In genomic region chr5:154837009-154837881, GRCh38 we compare ENCODE assay signal across 17 cellular contexts. TPM values are rescaled to one million over a fixed set of nuclear protein-coding genes. Genes with fewer than 3 reads are reported as not detected.
DNase-seq lines count a peak whose midpoint lies in the region; ATAC-seq and TF ChIP-seq lines count a peak whose summit lies in the region.
"Had no signal": no experiment of that assay in that cellular context is flagged by ENCODE, and none has a peak within 500 bp of the region (broad histone marks: within the 10 kb centered on the region; RNA-seq: fewer than 3 reads in every experiment).

No MANE protein-coding gene starts in this region.

- BruUV-seq in MCF 10A (replicated peaks; lab: Mats Ljungman, UMichigan) = no TSS peak

- no peaks in the 10 kb centered on the region for H3K27me3 Mint-ChIP-seq in MCF 10A (ENCODE audit: insufficient read depth, unreplicated experiment)
- no peaks in the 10 kb centered on the region for H3K27me3 Mint-ChIP-seq in progenitor cell of endocrine pancreas
- H3K27me3 Mint-ChIP-seq in activated T-helper 1 cell treated with anti-CD3 and anti-CD28 coated beads, Interleukin-12 subunit alpha, Interleukin-12 subunit beta, Interleukin-2, Interleukin-4 antibody, amounts not matched to agents 30 ng/mL and 10 ng/mL and 1 ng/mL, durations not matched to agents 14 hours and 24 hours and 36 hours (ENCODE audit: insufficient read depth) = no peaks in the 10 kb centered on the region
- H3K27me3 Mint-ChIP-seq in activated CD8-positive, alpha-beta T cell treated with anti-CD3 and anti-CD28 coated beads for 36 hours = no peaks in the 10 kb centered on the region
- H3K27me3 Mint-ChIP-seq: CD8-positive, alpha-beta memory T cell had no signal

- POLR2A ChIA-PET in MCF 10A (lab: Yijun Ruan, JAX) = interaction anchor here (0.6 to 3.8 kb wide), 5 partner anchors 12 to 70 kb away, joined by 3 to 37 read pairs (median 3); partner anchors contain the start of genes CNOT8 and FAXDC2
- POLR2A ChIA-PET in activated CD8-positive, alpha-beta T cell treated with anti-CD3 and anti-CD28 coated beads for 36 hours (lab: Charles Lee) = no interaction called here

- H3K4me3 ChIP-seq in breast epithelium (no peak overlapping the region), liver (ENCODE audit: low read depth in 1 of 3, low read length in 3 of 3) (no peak overlapping the region)
- H3K4me3 ChIP-seq: BLaER1, GM12878 had no signal

- H3K4me1 ChIP-seq in breast epithelium (no peaks in the 10 kb centered on the region), liver (ENCODE audit: control insufficient read depth in 4 of 4, insufficient read depth in 4 of 4, low read length in 3 of 4) (peaks cover 16 to 34% (median 21%) of the 10 kb centered on the region in 4 donors)

- H3K27me3 ChIP-seq in breast epithelium (no peaks in the 10 kb centered on the region), liver (ENCODE audit: control insufficient read depth in 4 of 4, insufficient read depth in 4 of 4, low read length in 3 of 4) (no peaks in the 10 kb centered on the region)
- H3K27me3 ChIP-seq: BLaER1 had no signal

- H3K9ac ChIP-seq in liver (ENCODE audit: low read depth in 1 of 2, low read length in 2 of 2) = peak overlapping the region in 1 of 2 donors; percentile 27
- H3K9ac ChIP-seq: BLaER1 had no signal

- WGBS in liver = 39% methylated on average over 6 of the region's 6 CpGs

- CTCF ChIA-PET in MCF 10A (lab: Yijun Ruan, JAX) = interaction anchor here (0.5 to 1.4 kb wide), 4 partner anchors 8 to 317 kb away, joined by 3 to 4 read pairs (median 3); no protein-coding TSS in a partner anchor
- CTCF ChIA-PET in activated CD8-positive, alpha-beta T cell treated with anti-CD3 and anti-CD28 coated beads for 36 hours (lab: Charles Lee) = interaction anchor here (1.4 kb wide), 1 partner anchor 19 kb away, joined by 3 read pairs; no protein-coding TSS in a partner anchor

- intact Hi-C loops in MCF 10A (cut with micrococcal nuclease) (no loop called here), breast epithelium (cut with DNase I; ENCODE audit: low total_unique reads) (no loop called here)
- intact Hi-C loops in activated T-helper 1 cell treated with anti-CD3 and anti-CD28 coated beads, Interleukin-12 subunit alpha, Interleukin-12 subunit beta, Interleukin-2, Interleukin-4 antibody, amounts not matched to agents 30 ng/mL and 10 ng/mL and 1 ng/mL, durations not matched to agents 14 hours and 24 hours and 36 hours (cut with micrococcal nuclease) = no loop called here
- intact Hi-C loops in activated CD8-positive, alpha-beta T cell treated with anti-CD3 and anti-CD28 coated beads for 36 hours (cut with micrococcal nuclease) = no loop called here

- no peak for TF ChIP-seq CTCF in MCF 10A (IDR thresholded peaks at IDR 0.05; ENCODE audit: unreplicated experiment)
- TF ChIP-seq CTCF in breast epithelium (IDR thresholded peaks at IDR 0.05) = no peak
- TF ChIP-seq CTCF in liver (IDR thresholded peaks at IDR 0.05; ENCODE audit: low read depth, low read length, missing input control) = no peak
- TF ChIP-seq CTCF in progenitor cell of endocrine pancreas (IDR thresholded peaks at IDR 0.05; ENCODE audit: unreplicated experiment) = no peak
- TF ChIP-seq CTCF in activated CD8-positive, alpha-beta T cell treated with anti-CD3 and anti-CD28 coated beads for 36 hours (IDR thresholded peaks at IDR 0.05) = no peak

- TF ChIP-seq RAD21 in liver (IDR thresholded peaks at IDR 0.05) = no peak

- ATAC-seq in GM19035 (IDR thresholded peaks at IDR 0.05; ENCODE audit: unreplicated experiment) = no peak
- ATAC-seq in activated CD8-positive, alpha-beta T cell treated with anti-CD3 and anti-CD28 coated beads for 36 hours = no peak
- ATAC-seq: GM12878, PC-3 had no signal

- DNase-seq in MCF 10A (ENCODE audit: unreplicated experiment) (no peak), breast epithelium (ENCODE audit: low spot score in 2 of 2) (no peak), progenitor cell of endocrine pancreas (ENCODE audit: low spot score, unreplicated experiment) (no peak), dermis blood vessel endothelial cell (no peak)
- no peak for DNase-seq in activated T-helper 1 cell treated with anti-CD3 and anti-CD28 coated beads, Interleukin-12 subunit alpha, Interleukin-12 subunit beta, Interleukin-2, Interleukin-4 antibody, amounts not matched to agents 30 ng/mL and 10 ng/mL and 1 ng/mL, durations not matched to agents 14 hours and 24 hours and 36 hours (ENCODE audit: low spot score)
- no peak for DNase-seq in activated CD8-positive, alpha-beta T cell treated with anti-CD3 and anti-CD28 coated beads for 36 hours
- DNase-seq: CD8-positive, alpha-beta memory T cell; GDM1; MM.1S; NCI-H1092 treated with DMSO at 0.1 percent for 48 hours; NCI-H2081 treated with DMSO at 0.1 percent for 48 hours; NCI-H510A; PC-3 had no signal

- H3K27ac ChIP-seq in breast epithelium (no peak overlapping the region), liver (ENCODE audit: low read depth in 1 of 2, low read length in 2 of 2) (peak overlapping the region; percentile 32 to 54)
- H3K27ac ChIP-seq: BLaER1 had no signal

- no peaks in the 10 kb centered on the region for H3K9me3 ChIP-seq in breast epithelium
- H3K9me3 ChIP-seq in liver (ENCODE audit: control insufficient read depth in 4 of 4, low read length in 3 of 4) = no peaks in the 10 kb centered on the region
- H3K9me3 ChIP-seq: BLaER1 had no signal

- H3K27ac Mint-ChIP-seq in MCF 10A (ENCODE audit: low read depth, unreplicated experiment) (peak overlapping the region; percentile 75), progenitor cell of endocrine pancreas (peak overlapping the region; percentile 79)
- no peak overlapping the region for H3K27ac Mint-ChIP-seq in activated T-helper 1 cell treated with anti-CD3 and anti-CD28 coated beads, Interleukin-12 subunit alpha, Interleukin-12 subunit beta, Interleukin-2, Interleukin-4 antibody, amounts not matched to agents 30 ng/mL and 10 ng/mL and 1 ng/mL, durations not matched to agents 14 hours and 24 hours and 36 hours
- H3K27ac Mint-ChIP-seq in activated CD8-positive, alpha-beta T cell treated with anti-CD3 and anti-CD28 coated beads for 36 hours = no peak overlapping the region

- H3K9me3 Mint-ChIP-seq in MCF 10A (ENCODE audit: unreplicated experiment) = no peaks in the 10 kb centered on the region
- H3K9me3 Mint-ChIP-seq in progenitor cell of endocrine pancreas (ENCODE audit: low read depth) = no peaks in the 10 kb centered on the region
- H3K9me3 Mint-ChIP-seq in activated T-helper 1 cell treated with anti-CD3 and anti-CD28 coated beads, Interleukin-12 subunit alpha, Interleukin-12 subunit beta, Interleukin-2, Interleukin-4 antibody, amounts not matched to agents 30 ng/mL and 10 ng/mL and 1 ng/mL, durations not matched to agents 14 hours and 24 hours and 36 hours = no peaks in the 10 kb centered on the region
- no peaks in the 10 kb centered on the region for H3K9me3 Mint-ChIP-seq in activated CD8-positive, alpha-beta T cell treated with anti-CD3 and anti-CD28 coated beads for 36 hours
- H3K9me3 Mint-ChIP-seq: CD8-positive, alpha-beta memory T cell had no signal

- H3K4me3 Mint-ChIP-seq in MCF 10A (ENCODE audit: unreplicated experiment) = no peak overlapping the region
- H3K4me3 Mint-ChIP-seq in progenitor cell of endocrine pancreas (ENCODE audit: low read depth) = no peak overlapping the region
- H3K4me3 Mint-ChIP-seq in activated T-helper 1 cell treated with anti-CD3 and anti-CD28 coated beads, Interleukin-12 subunit alpha, Interleukin-12 subunit beta, Interleukin-2, Interleukin-4 antibody, amounts not matched to agents 30 ng/mL and 10 ng/mL and 1 ng/mL, durations not matched to agents 14 hours and 24 hours and 36 hours = no peak overlapping the region
- H3K4me3 Mint-ChIP-seq in activated CD8-positive, alpha-beta T cell treated with anti-CD3 and anti-CD28 coated beads for 36 hours = no peak overlapping the region
- H3K4me3 Mint-ChIP-seq: CD8-positive, alpha-beta memory T cell had no signal

- peaks cover 12% of the 10 kb centered on the region for H3K4me1 Mint-ChIP-seq in MCF 10A (ENCODE audit: insufficient read depth, unreplicated experiment)
- peaks cover 16% of the 10 kb centered on the region for H3K4me1 Mint-ChIP-seq in progenitor cell of endocrine pancreas (ENCODE audit: low read depth)
- no peaks in the 10 kb centered on the region for H3K4me1 Mint-ChIP-seq in activated T-helper 1 cell treated with anti-CD3 and anti-CD28 coated beads, Interleukin-12 subunit alpha, Interleukin-12 subunit beta, Interleukin-2, Interleukin-4 antibody, amounts not matched to agents 30 ng/mL and 10 ng/mL and 1 ng/mL, durations not matched to agents 14 hours and 24 hours and 36 hours (ENCODE audit: low read depth)
- H3K4me1 Mint-ChIP-seq in activated CD8-positive, alpha-beta T cell treated with anti-CD3 and anti-CD28 coated beads for 36 hours (ENCODE audit: low read depth) = no peaks in the 10 kb centered on the region

- TF ChIP-seq POLR2A in breast epithelium (IDR thresholded peaks at IDR 0.05) = no peak

- no peaks in the 10 kb centered on the region for H3K36me3 ChIP-seq in breast epithelium
- H3K36me3 ChIP-seq in liver (ENCODE audit: control insufficient read depth in 4 of 4, insufficient read depth in 3 of 4, low read depth in 1 of 4, low read length in 3 of 4) = no peaks in the 10 kb centered on the region
- H3K36me3 ChIP-seq: BLaER1 had no signal

- H3K36me3 Mint-ChIP-seq in MCF 10A (ENCODE audit: insufficient read depth, unreplicated experiment) = peaks cover 58% of the 10 kb centered on the region
- H3K36me3 Mint-ChIP-seq in progenitor cell of endocrine pancreas (ENCODE audit: insufficient read depth) = peaks cover 7% of the 10 kb centered on the region
- peaks cover 7% of the 10 kb centered on the region for H3K36me3 Mint-ChIP-seq in activated T-helper 1 cell treated with anti-CD3 and anti-CD28 coated beads, Interleukin-12 subunit alpha, Interleukin-12 subunit beta, Interleukin-2, Interleukin-4 antibody, amounts not matched to agents 30 ng/mL and 10 ng/mL and 1 ng/mL, durations not matched to agents 14 hours and 24 hours and 36 hours (ENCODE audit: low read depth)
- H3K36me3 Mint-ChIP-seq in activated CD8-positive, alpha-beta T cell treated with anti-CD3 and anti-CD28 coated beads for 36 hours (ENCODE audit: low read depth) = peaks cover 3% of the 10 kb centered on the region
- H3K36me3 Mint-ChIP-seq: CD8-positive, alpha-beta memory T cell had no signal

RNA-seq across cellular contexts. Expression of gene FAXDC2, which starts 13.2 kb away (rescaled TPM):
- total RNA-seq in MCF 10A (2022) (0.79 and 2.1 TPM in 2 replicates), breast epithelium (100 to 1,000 TPM in 1 of 3 donors, 10 to 100 TPM in 2; 43.9 to 117 (median 52.5) TPM), liver (100 to 1,000 TPM in 1 of 2 donors, 10 to 100 TPM in 1; 73.0 to 110 TPM), progenitor cell of endocrine pancreas (14.8 and 15.8 TPM in 2 replicates), dermis blood vessel endothelial cell (11.4 and 11.9 TPM in 2 replicates)
- 10 to 100 TPM; 27.5 to 56.1 TPM for polyA plus RNA-seq in liver
- total RNA-seq in activated T-helper 1 cell treated with anti-CD3 and anti-CD28 coated beads, Interleukin-12 subunit alpha, Interleukin-12 subunit beta, Interleukin-2, Interleukin-4 antibody, amounts not matched to agents 30 ng/mL and 10 ng/mL and 1 ng/mL, durations not matched to agents 14 hours and 24 hours and 36 hours = not detected in 2 replicates
- not detected for total RNA-seq in activated CD8-positive, alpha-beta T cell treated with anti-CD3 and anti-CD28 coated beads for 36 hours
- total RNA-seq: PC-3 had no signal

RNA-seq across cellular contexts. Expression of gene CNOT8, which starts 21.2 kb away (rescaled TPM):
- total RNA-seq in MCF 10A (2022) (52.3 and 60.5 TPM in 2 replicates), breast epithelium (100 to 1,000 TPM in 1 of 3 donors, 10 to 100 TPM in 2; 78.7 to 180 (median 84.7) TPM), liver (10 to 100 TPM; 28.9 to 38.9 TPM), progenitor cell of endocrine pancreas (55.4 and 56.4 TPM in 2 replicates), dermis blood vessel endothelial cell (106 and 114 TPM in 2 replicates)
- polyA plus RNA-seq in liver = 10 to 100 TPM; 12.6 to 12.7 TPM
- 55.7 and 60.7 TPM in 2 replicates for total RNA-seq in activated T-helper 1 cell treated with anti-CD3 and anti-CD28 coated beads, Interleukin-12 subunit alpha, Interleukin-12 subunit beta, Interleukin-2, Interleukin-4 antibody, amounts not matched to agents 30 ng/mL and 10 ng/mL and 1 ng/mL, durations not matched to agents 14 hours and 24 hours and 36 hours
- 10 to 100 TPM; 78.6 to 84.4 TPM for total RNA-seq in activated CD8-positive, alpha-beta T cell treated with anti-CD3 and anti-CD28 coated beads for 36 hours

Comparison
In these comparisons a context has a peak if more than half of its experiments do, and no peak if none do; other contexts are left out.
1. H3K27ac Mint-ChIP-seq: peak in MCF 10A (single experiment) and progenitor cell of endocrine pancreas (single experiment); none in activated T-helper 1 cell treated with anti-CD3 and anti-CD28 coated beads, Interleukin-12 subunit alpha, Interleukin-12 subunit beta, Interleukin-2, Interleukin-4 antibody, amounts not matched to agents 30 ng/mL and 10 ng/mL and 1 ng/mL, durations not matched to agents 14 hours and 24 hours and 36 hours (single experiment) and activated CD8-positive, alpha-beta T cell treated with anti-CD3 and anti-CD28 coated beads for 36 hours (single experiment).
2. H3K27ac ChIP-seq: peak in liver (2 of 2); none in breast epithelium (0 of 2).